9 cellular contexts compared by ENCODE assay signal in the genomic region with DNA sequence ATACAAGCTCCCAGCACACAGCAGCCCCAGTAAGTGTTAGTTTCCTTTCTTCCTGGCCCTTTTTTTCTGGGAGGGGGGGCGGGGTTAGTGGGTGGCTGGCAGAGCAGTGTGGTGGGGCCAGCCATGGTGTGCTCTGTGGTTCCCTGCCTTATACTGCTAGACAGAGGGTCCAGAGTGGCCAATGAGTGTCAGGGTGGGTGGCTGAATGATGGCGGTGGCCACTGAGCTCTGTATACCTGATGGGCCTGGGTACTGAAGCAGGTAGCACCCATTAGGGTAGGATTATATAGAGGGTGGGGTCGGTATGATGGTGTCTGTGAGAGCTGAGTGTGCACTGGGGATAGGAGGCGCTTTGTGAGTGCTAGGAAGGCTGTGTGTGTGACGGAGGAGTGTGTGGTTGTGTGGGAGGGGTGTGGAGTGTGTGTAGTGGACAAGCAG. TPM values are rescaled to one million over a fixed set of nuclear protein-coding genes. Genes with fewer than 3 reads are reported as not detected.
DNase-seq lines count a peak whose midpoint lies in the region; ATAC-seq and TF ChIP-seq lines count a peak whose summit lies in the region.
"Had no signal": no experiment of that assay in that cellular context is flagged by ENCODE, and none has a peak within 500 bp of the region (broad histone marks: within the 10 kb centered on the region; RNA-seq: fewer than 3 reads in every experiment).

No MANE protein-coding gene starts in this region.

- H3K27me3 ChIP-seq in left ventricle myocardium inferior (ENCODE audit: low read depth), result no peaks in the 10 kb centered on the region
- H3K27me3 ChIP-seq in mononuclear cell (ENCODE audit: insufficient read depth, low read length), result no peaks in the 10 kb centered on the region
- H3K27me3 ChIP-seq in uterus, result no peaks in the 10 kb centered on the region
- H3K27me3 ChIP-seq in brain microvascular endothelial cell (replicated peaks), result no peaks in the 10 kb centered on the region

- DNase-seq in left ventricle myocardium inferior (no peak), Right ventricle myocardium superior (no peak), astrocyte of the cerebellum (ENCODE audit: low read depth) (no peak), uterus (no peak), NCI-H187 (lab: John Stamatoyannopoulos, UW) (no peak), brain microvascular endothelial cell (no peak)
- no peak for DNase-seq in stimulated activated CD8-positive, alpha-beta memory T cell treated with anti-CD3 and anti-CD28 coated beads, Interleukin-4, amount 100 ng/mL, for 48 hours
- DNase-seq: NCI-H524 treated with DMSO at 0.1 percent for 48 hours had no signal

- no peak for TF ChIP-seq POLR2A in uterus (IDR thresholded peaks at IDR 0.05)

- TF ChIP-seq CTCF in left ventricle myocardium inferior (IDR thresholded peaks at IDR 0.05; ENCODE audit: borderline replicate concordance) (no peak), astrocyte of the cerebellum (IDR thresholded peaks at IDR 0.05; ENCODE audit: low read depth, low read length, missing control alignments) (no peak), uterus (IDR thresholded peaks at IDR 0.05) (no peak), brain microvascular endothelial cell (IDR thresholded peaks at IDR 0.05; ENCODE audit: low read depth, low read length, missing control alignments) (no peak)

- H3K9me3 ChIP-seq in left ventricle myocardium inferior (replicated peaks) (no peaks in the 10 kb centered on the region), mononuclear cell (ENCODE audit: low read depth, low read length) (no peaks in the 10 kb centered on the region), uterus (no peaks in the 10 kb centered on the region)

- H3K4me1 ChIP-seq in left ventricle myocardium inferior (peaks cover 84% of the 10 kb centered on the region), mononuclear cell (ENCODE audit: insufficient read depth, low read length) (peaks cover 73% of the 10 kb centered on the region), uterus (peaks cover 6 to 61% of the 10 kb centered on the region in 2 donors)

- in situ Hi-C loops in astrocyte of the cerebellum (cut with HindIII; ENCODE audit: low sequenced_read_pairs) (no loop called here), brain microvascular endothelial cell (cut with HindIII; ENCODE audit: low pct_ligation_motif_present, low sequenced_read_pairs) (no loop called here)

- peak overlapping the region; percentile 74 for H3K4me3 ChIP-seq in left ventricle myocardium inferior
- H3K4me3 ChIP-seq in astrocyte of the cerebellum (ENCODE audit: low read depth, low read length), result peak overlapping the region; percentile 28
- peak overlapping the region; percentile 49 for H3K4me3 ChIP-seq in mononuclear cell (ENCODE audit: low read length)
- peak overlapping the region in 1 of 2 donors; percentile 42 for H3K4me3 ChIP-seq in uterus
- no peak overlapping the region for H3K4me3 ChIP-seq in brain microvascular endothelial cell (ENCODE audit: low read depth, low read length)

- ATAC-seq in Right ventricle myocardium superior (ENCODE audit: poor library complexity), result no peak

- peaks cover 11% of the 10 kb centered on the region for H3K36me3 ChIP-seq in left ventricle myocardium inferior
- no peaks in the 10 kb centered on the region for H3K36me3 ChIP-seq in uterus
- peaks cover 12% of the 10 kb centered on the region for H3K36me3 ChIP-seq in brain microvascular endothelial cell (replicated peaks)

- H3K27ac ChIP-seq in left ventricle myocardium inferior (replicated peaks) (peak overlapping the region; percentile 98), uterus (peak overlapping the region; percentile 97), brain microvascular endothelial cell (no peak overlapping the region)

- intact Hi-C loops in left ventricle myocardium inferior (cut with micrococcal nuclease) (loop anchor here (5.0 kb wide), 1 partner anchor 41 kb away; the partner anchor contains the start of gene GSK3A), Right ventricle myocardium superior (cut with DNase I) (no loop called here), uterus (cut with DNase I; ENCODE audit: low total_unique reads) (no loop called here)

RNA-seq across cellular contexts. Expression of gene CIC, which starts 13.8 kb away (rescaled TPM):
- 33.3 TPM for total RNA-seq in left ventricle myocardium inferior
- total RNA-seq in Right ventricle myocardium superior, result 33.6 TPM
- total RNA-seq in mononuclear cell, result 36.0 TPM
- total RNA-seq in uterus, result 100 to 1,000 TPM in 1 of 4 donors, 10 to 100 TPM in 3; 28.7 to 155 (median 47.4) TPM

RNA-seq across cellular contexts. Expression of gene PRR19, which starts 19.1 kb away (rescaled TPM):
- total RNA-seq in left ventricle myocardium inferior (not detected), Right ventricle myocardium superior (not detected), mononuclear cell (not detected), uterus (under 1 TPM in 1 of 4 donors, not detected in 3; 0.14 TPM)

RNA-seq across cellular contexts. Expression of gene PAFAH1B3, which starts 19.6 kb away (rescaled TPM):
- total RNA-seq in left ventricle myocardium inferior (2.1 TPM), Right ventricle myocardium superior (4.3 TPM), mononuclear cell (8.7 TPM), uterus (10 to 100 TPM in 2 of 4 donors, 1 to 10 TPM in 1, not detected in 1; 5.6 to 35.0 (median 19.4) TPM)

RNA-seq across cellular contexts. Expression of gene ERF, which starts 27.9 kb away (rescaled TPM):
- 33.5 TPM for total RNA-seq in left ventricle myocardium inferior
- total RNA-seq in Right ventricle myocardium superior, result 42.1 TPM
- total RNA-seq in mononuclear cell, result 35.2 TPM
- total RNA-seq in uterus, result 100 to 1,000 TPM in 1 of 4 donors, 10 to 100 TPM in 3; 14.1 to 141 (median 42.9) TPM

RNA-seq across cellular contexts. Expression of gene TMEM145, which starts 30.3 kb away (rescaled TPM):
- total RNA-seq in left ventricle myocardium inferior (0.36 TPM), Right ventricle myocardium superior (0.11 TPM), mononuclear cell (not detected), uterus (under 1 TPM in 1 of 4 donors, not detected in 3; 0.69 TPM)
